ENCODE assay signal across 27 cellular contexts in the genomic region with DNA sequence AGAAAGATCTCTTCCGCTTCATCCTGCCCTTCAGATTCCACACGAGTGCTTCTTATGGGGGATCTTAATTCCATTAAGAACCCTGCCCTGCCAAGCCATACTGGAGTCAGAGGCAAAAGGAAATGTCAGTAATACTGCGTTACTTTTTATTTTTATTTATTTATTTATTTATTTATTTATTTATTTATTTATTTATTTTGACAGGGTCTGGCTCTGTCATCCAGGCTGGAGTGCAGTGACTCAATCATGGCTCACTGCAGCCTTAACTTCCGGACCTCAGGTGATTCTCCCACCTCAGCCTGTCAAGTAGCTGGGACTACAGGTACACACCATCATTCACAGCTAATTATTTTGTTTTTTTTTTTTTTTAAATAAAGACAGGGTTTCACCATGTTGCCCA.
"Had no signal": no experiment of that assay in that cellular context is flagged by ENCODE, and none has a peak within 500 bp of the region (broad histone marks: within the 10 kb centered on the region; RNA-seq: fewer than 3 reads in every experiment).

No MANE protein-coding gene starts in this region.

- H3K4me3 ChIP-seq: coronary artery, dorsolateral prefrontal cortex, esophagus squamous epithelium, gastrocnemius medialis, heart right ventricle, left lung, lower lobe of right lung, mucosa of descending colon had no signal

- H3K27ac ChIP-seq: coronary artery, dorsolateral prefrontal cortex, epithelial cell of prostate, esophagus squamous epithelium, gastrocnemius medialis, heart right ventricle, left lung, lower lobe of right lung had no signal

- H3K36me3 ChIP-seq: esophagus squamous epithelium, gastrocnemius medialis, heart right ventricle, left lung, lower lobe of right lung had no signal

- FAIRE-seq: endothelial cell of umbilical vein, islet of Langerhans, keratinocyte had no signal

- H3K27me3 ChIP-seq: esophagus squamous epithelium, gastrocnemius medialis, left lung had no signal

- H3K9me3 ChIP-seq: esophagus squamous epithelium, gastrocnemius medialis, heart right ventricle, left lung, lower lobe of right lung, mucosa of descending colon had no signal

- DNase-seq: dermis blood vessel endothelial cell; dorsolateral prefrontal cortex; effector CD4-positive, alpha-beta T cell; effector memory CD4-positive, alpha-beta T cell; erythroblast; esophagus squamous epithelium; foreskin fibroblast; foreskin melanocyte; gastrocnemius medialis; glutamatergic neuron; head of caudate nucleus; heart right ventricle; hippocampal formation; left cardiac atrium; left lung; left ventricle myocardium superior; lower lobe of right lung; mesenchymal stem cell; mucosa of descending colon; naive B cell; naive thymus-derived CD8-positive, alpha-beta T cell had no signal

- ATAC-seq: esophagus mucosa; gastrocnemius medialis; heart right ventricle; left cardiac atrium; left lung; left ventricle myocardium superior; lower lobe of right lung; mucosa of descending colon; naive thymus-derived CD8-positive, alpha-beta T cell had no signal

- H3K4me1 ChIP-seq: gastrocnemius medialis, heart right ventricle, left lung, lower lobe of right lung had no signal
